23 cellular contexts compared by ENCODE assay signal in the genomic region with DNA sequence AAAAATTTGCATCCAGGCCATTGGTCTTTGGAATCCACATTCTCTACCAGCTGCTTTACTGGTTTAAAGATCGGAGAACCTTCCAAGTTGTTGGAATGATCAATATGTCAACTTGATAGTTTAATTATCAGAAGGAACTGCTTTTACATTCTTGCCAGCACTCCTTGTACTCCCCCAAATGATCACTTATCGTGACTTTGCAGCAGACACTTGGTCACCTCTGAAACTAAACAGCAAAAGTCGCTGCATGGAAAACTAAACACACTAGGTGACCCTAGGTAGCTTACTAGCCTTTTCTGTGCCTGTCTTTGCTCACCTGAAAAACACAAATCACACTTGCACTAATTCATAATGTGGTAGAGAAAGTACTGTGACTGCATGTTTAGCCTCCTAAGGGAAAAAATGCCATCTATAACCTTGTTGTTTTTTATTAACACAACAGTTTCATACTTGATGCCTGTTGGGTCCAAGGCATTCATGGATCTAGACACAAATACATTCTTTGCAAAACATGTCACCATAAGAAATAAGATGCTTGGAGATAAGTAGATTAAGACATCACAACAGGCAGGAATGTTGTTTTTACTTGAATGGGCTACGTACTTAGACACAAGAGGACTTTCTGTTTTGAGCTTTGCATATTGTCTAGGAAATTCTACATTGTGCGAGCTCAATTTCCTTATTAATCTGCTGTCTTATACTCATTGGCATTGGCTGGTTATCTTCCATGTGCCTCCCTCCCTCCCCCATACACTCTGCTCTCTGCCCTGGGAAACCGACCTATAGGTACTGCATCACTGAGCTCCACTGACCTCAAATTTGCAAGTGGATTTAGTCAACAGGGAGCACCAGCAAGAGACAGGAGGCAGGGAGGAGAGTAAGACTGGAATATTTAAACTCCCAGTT.
DNase-seq lines count a peak whose midpoint lies in the region; ATAC-seq and TF ChIP-seq lines count a peak whose summit lies in the region.
"Had no signal": no experiment of that assay in that cellular context is flagged by ENCODE, and none has a peak within 500 bp of the region (broad histone marks: within the 10 kb centered on the region; RNA-seq: fewer than 3 reads in every experiment).

No MANE protein-coding gene starts in this region.

- H3K27ac ChIP-seq in GM23248 = no peak overlapping the region
- peak overlapping the region in 1 of 2 experiments; percentile 15; a peak in 1 of 4 replicates for H3K27ac ChIP-seq in SK-N-SH (ENCODE audit: low read depth in 2 of 2, low read length in 1 of 2)
- H3K27ac ChIP-seq: pancreas, Peyer's patch, sigmoid colon, vagina had no signal

- TF ChIP-seq CTCF in SK-N-SH (IDR thresholded peaks at IDR 0.05) = no peak
- TF ChIP-seq CTCF in fibroblast of the aortic adventitia (IDR thresholded peaks at IDR 0.05; ENCODE audit: insufficient read depth, low read length) = no peak

- no peaks in the 10 kb centered on the region for H3K36me3 ChIP-seq in GM23248 (ENCODE audit: low read depth)
- H3K36me3 ChIP-seq in SK-N-SH (replicated peaks in 1 of 2; ENCODE audit: control insufficient read depth in 1 of 2, insufficient read depth in 2 of 2, low read length in 1 of 2) = no peaks in the 10 kb centered on the region
- H3K36me3 ChIP-seq: pancreas, Peyer's patch, sigmoid colon, vagina had no signal

- peaks cover 3% of the 10 kb centered on the region; the same call in 1 of the 2 replicates for H3K4me1 ChIP-seq in GM23248 (ENCODE audit: insufficient read depth)
- no peaks in the 10 kb centered on the region for H3K4me1 ChIP-seq in SK-N-SH (ENCODE audit: control insufficient read depth in 1 of 2, insufficient read depth in 2 of 2, low read depth in 1 of 2, low read length in 1 of 2)
- H3K4me1 ChIP-seq: Caco-2, pancreas, Peyer's patch, sigmoid colon, vagina had no signal

- H3K79me2 ChIP-seq in GM23248 (ENCODE audit: insufficient read depth) (no peaks in the 10 kb centered on the region), SK-N-SH (ENCODE audit: insufficient read depth) (no peaks in the 10 kb centered on the region; the same call in 1 of the 2 replicates)

- no peak for TF ChIP-seq RAD21 in SK-N-SH (IDR thresholded peaks at IDR 0.05; ENCODE audit: low read length)

- H3K9me3 ChIP-seq in GM23248 (ENCODE audit: low read depth) (no peaks in the 10 kb centered on the region), SK-N-SH (no peaks in the 10 kb centered on the region)
- H3K9me3 ChIP-seq: pancreas, Peyer's patch, sigmoid colon, vagina had no signal

- H2AFZ ChIP-seq in GM23248 (no peak overlapping the region), SK-N-SH (ENCODE audit: low read depth) (peak overlapping the region; percentile 19; the same call in 1 of the 2 replicates)

- no peak for ATAC-seq in GM21576 (IDR thresholded peaks at IDR 0.05; ENCODE audit: unreplicated experiment)
- ATAC-seq: left cardiac atrium; naive thymus-derived CD8-positive, alpha-beta T cell; pancreas had no signal

- no peak overlapping the region for H3K4me3 ChIP-seq in GM23248
- no peak overlapping the region for H3K4me3 ChIP-seq in SK-N-SH (ENCODE audit: low read depth in 2 of 2, low read length in 1 of 2)
- H3K4me3 ChIP-seq in fibroblast of the aortic adventitia (ENCODE audit: low read depth, low read length) = no peak overlapping the region
- H3K4me3 ChIP-seq: pancreas, Peyer's patch, sigmoid colon, vagina had no signal

- POLR2A ChIA-PET in SK-N-SH (lab: Yijun Ruan, JAX) = no interaction called here

- no peaks in the 10 kb centered on the region for H4K20me1 ChIP-seq in GM23248 (ENCODE audit: insufficient read depth)
- no peaks in the 10 kb centered on the region for H4K20me1 ChIP-seq in SK-N-SH (ENCODE audit: insufficient read depth)

- in situ Hi-C loops in GM23248 (cut with MboI) = no loop called here

- H3F3A ChIP-seq in GM23248 (ENCODE audit: insufficient read depth) = no peaks in the 10 kb centered on the region
- no peaks in the 10 kb centered on the region for H3F3A ChIP-seq in SK-N-SH (replicated peaks; ENCODE audit: insufficient read depth)

- no peak overlapping the region for H3K4me2 ChIP-seq in GM23248 (ENCODE audit: unreplicated experiment)
- peak overlapping the region; percentile 55 for H3K4me2 ChIP-seq in SK-N-SH

- TF ChIP-seq EP300 in SK-N-SH (IDR thresholded peaks at IDR 0.05; ENCODE audit: borderline replicate concordance in 1 of 2, low read depth in 1 of 2, low read length in 1 of 2) = no peak

- H3K27me3 ChIP-seq in GM23248 (replicated peaks; ENCODE audit: insufficient read depth) = no peaks in the 10 kb centered on the region
- no peaks in the 10 kb centered on the region for H3K27me3 ChIP-seq in SK-N-SH (ENCODE audit: insufficient read depth)
- H3K27me3 ChIP-seq: pancreas, Peyer's patch, sigmoid colon, vagina had no signal

- H3K9ac ChIP-seq in GM23248 = no peak overlapping the region
- H3K9ac ChIP-seq in SK-N-SH = no peak overlapping the region

- WGBS in GM23248 (ENCODE audit: low coverage in 1 of 2, low lambda C conversion rate in 2 of 2, missing lambda C conversion rate in 2 of 2), 2 experiments = 88 to 92% methylated on average over 6 of the region's 6 CpGs
- WGBS in SK-N-SH (ENCODE audit: low lambda C conversion rate) = 83% methylated on average over 6 of the region's 6 CpGs

- DNase-seq in EH (ENCODE audit: low read depth) (peak; percentile 66), GM23248 (peak; percentile 6), SK-N-SH (no peak), fibroblast of the aortic adventitia (ENCODE audit: low read depth) (peak; percentile 36), NCI-H2029 treated with DMSO at 0.1 percent for 48 hours (lab: John Stamatoyannopoulos, UW) (no peak), NCI-H226 (no peak)
- DNase-seq in activated naive CD4-positive, alpha-beta T cell (lab: John Stamatoyannopoulos, UW) = no peak
- DNase-seq: activated CD4-positive, CD25-positive, alpha-beta regulatory T cell; anterior cingulate cortex; Caco-2; central memory CD4-positive, alpha-beta T cell; H9; KG1; left cardiac atrium; naive thymus-derived CD8-positive, alpha-beta T cell; NCI-H187 treated with DMSO at 0.1 percent for 48 hours; NK-92 treated with Interleukin-12 subunit alpha and Interleukin-12 subunit beta, amount 100 ng/mL, for 24 hours; pancreas; Peyer's patch; sigmoid colon; T1000 had no signal

- CTCF ChIA-PET in SK-N-SH (lab: Yijun Ruan, JAX) = interaction anchor here (1.1 to 1.4 kb wide), 2 partner anchors 24 to 26 kb away, joined by 3 read pairs; no protein-coding TSS in a partner anchor

- H3K9me2 ChIP-seq in GM23248 (ENCODE audit: insufficient read depth) = 0 out of 2 replicates have a peak, but pooled peaks cover 2% of the 10 kb centered on the region
- H3K9me2 ChIP-seq in SK-N-SH = no peaks in the 10 kb centered on the region

TF ChIP-seq in SK-N-SH, 30 proteins besides CTCF, POLR2A, EP300 and RAD21:
- no peak for TF ChIP-seq GABPA (IDR thresholded peaks at IDR 0.05; ENCODE audit: low read depth)

Comparison
In these comparisons a context has a peak if more than half of its experiments do, and no peak if none do; other contexts are left out.
1. DNase-seq: peak in EH (single experiment), GM23248 (single experiment) and fibroblast of the aortic adventitia (single experiment); none in SK-N-SH (single experiment), NCI-H2029 treated with DMSO at 0.1 percent for 48 hours (single experiment), NCI-H226 (single experiment) and activated naive CD4-positive, alpha-beta T cell (0 of 4).